22 cellular contexts compared by ENCODE assay signal in the genomic region with DNA sequence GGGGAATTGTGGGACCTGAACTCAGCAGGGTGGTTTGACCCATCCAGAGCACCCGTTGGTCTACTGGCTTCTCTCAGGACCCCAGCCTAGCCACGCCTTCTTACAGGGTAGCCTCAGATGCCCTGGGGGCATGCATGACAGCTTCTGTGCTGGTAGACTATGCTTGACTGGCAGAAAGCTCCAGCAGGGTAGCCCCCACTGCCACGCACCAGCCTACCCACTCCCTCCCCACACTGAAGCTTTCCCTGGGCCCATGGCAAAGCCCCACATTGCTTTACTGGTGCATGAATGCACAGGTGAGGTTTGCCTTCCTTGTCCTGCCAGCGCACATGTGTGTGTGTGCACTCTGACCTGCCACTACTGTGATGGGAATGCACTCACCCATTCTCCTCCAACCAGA.
"Had no signal": no experiment of that assay in that cellular context is flagged by ENCODE, and none has a peak within 500 bp of the region (broad histone marks: within the 10 kb centered on the region; RNA-seq: fewer than 3 reads in every experiment).

No MANE protein-coding gene starts in this region.

- ATAC-seq: heart left ventricle, left lobe of liver, natural killer cell had no signal

- DNase-seq: effector CD4-positive, alpha-beta T cell; foreskin melanocyte; hypothalamus; kidney glomerular epithelial cell; mammary epithelial cell; natural killer cell; ovary; sigmoid colon; stimulated activated CD4-positive, alpha-beta T cell treated with anti-CD3 and anti-CD28 coated beads, Interleukin-12 subunit alpha, Interleukin-12 subunit beta, amount 100 ng/mL, for 4 hours; stimulated activated naive CD4-positive, alpha-beta T cell; stomach; substantia nigra; transverse colon; uterus had no signal

- H3K4me1 ChIP-seq: heart left ventricle, right atrium auricular region, sigmoid colon, stomach, transverse colon, uterus had no signal

- H3K36me3 ChIP-seq: heart left ventricle, ovary, right atrium auricular region, sigmoid colon, stomach, thoracic aorta, transverse colon, uterus had no signal

- H3K27ac ChIP-seq: coronary artery, heart left ventricle, ovary, right atrium auricular region, sigmoid colon, skin epidermis, stomach, thoracic aorta, transverse colon, uterus had no signal

- H3K27ac Mint-ChIP-seq: natural killer cell had no signal

- H3K36me3 Mint-ChIP-seq: natural killer cell had no signal

- FAIRE-seq: islet of Langerhans had no signal

- H3K4me1 Mint-ChIP-seq: natural killer cell, neural crest cell had no signal

- H3K4me3 Mint-ChIP-seq: natural killer cell, neural crest cell had no signal

- H3K4me3 ChIP-seq: coronary artery, heart left ventricle, ovary, right atrium auricular region, sigmoid colon, skin epidermis, stomach, thoracic aorta, transverse colon, uterus had no signal

- H3K27me3 ChIP-seq: heart left ventricle, ovary, right atrium auricular region, sigmoid colon, stomach, transverse colon, uterus had no signal

- H3K9me3 ChIP-seq: heart left ventricle, ovary, right atrium auricular region, sigmoid colon, thoracic aorta, transverse colon, uterus had no signal
